Comparison of ENCODE assay signal across 9 cellular contexts in the genomic region with DNA sequence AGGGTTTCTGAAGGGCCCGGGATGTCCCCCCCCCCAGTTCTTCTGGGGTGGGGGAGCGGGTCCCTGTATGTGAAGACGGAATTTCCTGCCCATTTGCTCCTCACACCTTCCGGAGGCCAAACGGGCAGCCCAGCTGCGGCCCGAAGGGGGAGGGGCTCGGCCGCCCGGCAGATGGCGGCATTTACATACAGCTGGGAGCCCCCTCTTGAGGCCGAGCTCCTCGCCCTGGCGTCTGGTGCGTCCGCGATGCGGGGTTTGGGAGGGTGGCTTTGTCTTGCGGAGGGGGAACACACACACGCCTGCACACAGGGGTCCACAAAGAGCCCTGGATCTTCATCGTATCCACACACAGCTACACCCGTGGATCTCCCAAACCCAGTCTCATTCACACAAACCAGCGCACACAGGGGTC. TPM values are rescaled to one million over a fixed set of nuclear protein-coding genes. Genes with fewer than 3 reads are reported as not detected.
DNase-seq lines count a peak whose midpoint lies in the region; ATAC-seq and TF ChIP-seq lines count a peak whose summit lies in the region.
"Had no signal": no experiment of that assay in that cellular context is flagged by ENCODE, and none has a peak within 500 bp of the region (broad histone marks: within the 10 kb centered on the region; RNA-seq: fewer than 3 reads in every experiment).

No MANE protein-coding gene starts in this region.

- peak; percentile 25 to 62 for ATAC-seq in activated naive CD4-positive, alpha-beta T cell treated with anti-CD3 and anti-CD28 coated beads, Interleukin-2, amount 50 U/mL, for 72 hours
- ATAC-seq in HG02884 (IDR thresholded peaks at IDR 0.05; ENCODE audit: unreplicated experiment) (no peak), HG02610 (IDR thresholded peaks at IDR 0.05; ENCODE audit: unreplicated experiment) (no peak)

- TF ChIP-seq POLR2A in testis (IDR thresholded peaks at IDR 0.05): no peak

- peak overlapping the region in 10 of 11 experiments; percentile 8 to 80 (median 57); a peak in 19 of 22 replicates for H3K9ac ChIP-seq in BLaER1 treated with 17β-estradiol and CSF1 and Interleukin-3, amounts not matched to agents 10 nM and 100 nM

- H3K9me3 Mint-ChIP-seq in activated naive CD4-positive, alpha-beta T cell treated with anti-CD3 and anti-CD28 coated beads, Interleukin-2, amount 50 U/mL, for 72 hours: no peaks in the 10 kb centered on the region

- peak in 1 of 3 experiments; percentile 10 for TF ChIP-seq CTCF in testis (IDR thresholded peaks at IDR 0.05)

- H3K4me2 ChIP-seq in BLaER1 treated with 17β-estradiol and CSF1 and Interleukin-3, amounts not matched to agents 10 nM and 100 nM: peak overlapping the region; percentile 91 to 100 (median 97)

- H3K27me3 ChIP-seq in BLaER1 treated with 17β-estradiol and CSF1 and Interleukin-3, amounts not matched to agents 10 nM and 100 nM: peaks cover 3 to 23% (median 10%) of the 10 kb centered on the region in 11 experiments; a peak in 14 of 22 replicates
- H3K27me3 ChIP-seq in H7 (ENCODE audit: control insufficient read depth, insufficient read depth, low read length) (peaks cover 44% of the 10 kb centered on the region), testis (no peaks in the 10 kb centered on the region)

- H3K4me3 ChIP-seq in BLaER1 treated with 17β-estradiol and CSF1 and Interleukin-3, amounts not matched to agents 10 nM and 100 nM: peak overlapping the region; percentile 47 to 75 (median 68)
- H3K4me3 ChIP-seq in H7 (ENCODE audit: insufficient read depth, low read depth, low read length): peak overlapping the region; percentile 59
- no peak overlapping the region for H3K4me3 ChIP-seq in testis

- intact Hi-C loops in testis (cut with DNase I; ENCODE audit: low total_unique reads): no loop called here

- H3K36me3 ChIP-seq in BLaER1 treated with 17β-estradiol and CSF1 and Interleukin-3, amounts not matched to agents 10 nM and 100 nM: peaks cover 0 to 5% (median 0%) of the 10 kb centered on the region in 11 experiments; a peak in 2 of 22 replicates
- no peaks in the 10 kb centered on the region for H3K36me3 ChIP-seq in H7 (replicated peaks; ENCODE audit: control insufficient read depth, insufficient read depth, low read length)
- no peaks in the 10 kb centered on the region for H3K36me3 ChIP-seq in testis (ENCODE audit: low read depth, missing control alignments)

- WGBS in testis, 2 donors: 1% methylated on average over 8 to 23 of the region's 23 CpGs

- H3K9me3 ChIP-seq in BLaER1 treated with 17β-estradiol and CSF1 and Interleukin-3, amounts not matched to agents 10 nM and 100 nM (replicated peaks in 1 of 11): no peaks in the 10 kb centered on the region
- H3K9me3 ChIP-seq in testis: no peaks in the 10 kb centered on the region

- H3K36me3 Mint-ChIP-seq in activated naive CD4-positive, alpha-beta T cell treated with anti-CD3 and anti-CD28 coated beads, Interleukin-2, amount 50 U/mL, for 72 hours: peaks cover 7 to 13% of the 10 kb centered on the region in 2 donors

- peak overlapping the region in 7 of 11 experiments; percentile 3 to 57 (median 41); a peak in 11 of 22 replicates for H3K27ac ChIP-seq in BLaER1 treated with 17β-estradiol and CSF1 and Interleukin-3, amounts not matched to agents 10 nM and 100 nM
- H3K27ac ChIP-seq in testis: no peak overlapping the region

- H3K4me1 ChIP-seq in BLaER1 treated with 17β-estradiol and CSF1 and Interleukin-3, amounts not matched to agents 10 nM and 100 nM: peaks cover 6 to 42% (median 25%) of the 10 kb centered on the region in 10 experiments; a peak in 18 of 20 replicates
- peaks cover 16% of the 10 kb centered on the region for H3K4me1 ChIP-seq in testis

- no peak overlapping the region for H3K27ac Mint-ChIP-seq in activated naive CD4-positive, alpha-beta T cell treated with anti-CD3 and anti-CD28 coated beads, Interleukin-2, amount 50 U/mL, for 72 hours

- no peaks in the 10 kb centered on the region for H4K20me1 ChIP-seq in BLaER1 treated with 17β-estradiol and CSF1 and Interleukin-3, amounts not matched to agents 10 nM and 100 nM

- DNase-seq in H7 (peak; percentile 94), NCI-H460 (ENCODE audit: extremely low read depth, low read depth) (peak; percentile 12), inferior parietal cortex (ENCODE audit: extremely low spot score) (peak; percentile 27), testis (peak; percentile 39)
- DNase-seq in activated naive CD4-positive, alpha-beta T cell treated with anti-CD3 and anti-CD28 coated beads, Interleukin-2, amount 50 U/mL, for 72 hours (ENCODE audit: low spot score in 2 of 2): no peak

RNA-seq across cellular contexts. Expression of gene DLL3, which starts 0.9 kb away (rescaled TPM):
- 2.1 and 2.6 TPM in 2 replicates for total RNA-seq in H7 (2014; rRNA removed; shearing (Covaris generic))
- total RNA-seq in NCI-H460 (2014; rRNA removed; shearing (Covaris generic)): 4.0 and 5.8 TPM in 2 replicates
- polyA plus RNA-seq in NCI-H460 (2014; cell fraction: nucleus; rRNA removed): 8.1 and 11.3 TPM in 2 replicates
- total RNA-seq in activated naive CD4-positive, alpha-beta T cell treated with anti-CD3 and anti-CD28 coated beads, Interleukin-2, amount 50 U/mL, for 72 hours: under 1 TPM; 0.46 to 0.97 TPM
- total RNA-seq in testis: 1 to 10 TPM; 4.5 to 6.5 TPM
- 1.6 TPM for polyA plus RNA-seq in testis (ENCODE audit: insufficient read depth, low read depth, low replicate concordance)
- total RNA-seq: mononuclear cell had no signal

RNA-seq across cellular contexts. Expression of gene SELENOV, which starts 17.1 kb away (rescaled TPM):
- total RNA-seq in H7 (2014; rRNA removed; shearing (Covaris generic)): 3.1 and 4.4 TPM in 2 replicates
- total RNA-seq in NCI-H460 (2014; rRNA removed; shearing (Covaris generic)): not detected in 2 replicates
- polyA plus RNA-seq in NCI-H460 (2014; cell fraction: nucleus; rRNA removed): not detected in 2 replicates
- not detected for total RNA-seq in activated naive CD4-positive, alpha-beta T cell treated with anti-CD3 and anti-CD28 coated beads, Interleukin-2, amount 50 U/mL, for 72 hours
- total RNA-seq in testis: 10 to 100 TPM in 1 of 2 donors, 1 to 10 TPM in 1; 2.5 to 10.8 TPM
- polyA plus RNA-seq in testis (ENCODE audit: insufficient read depth, low read depth, low replicate concordance): 19.7 TPM
- total RNA-seq: mononuclear cell had no signal

RNA-seq across cellular contexts. Expression of gene TIMM50, which starts 17.2 kb away (rescaled TPM):
- total RNA-seq in H7 (2014; rRNA removed; shearing (Covaris generic)): 134 and 161 TPM in 2 replicates
- total RNA-seq in NCI-H460 (2014; rRNA removed; shearing (Covaris generic)): 75.6 and 81.7 TPM in 2 replicates
- polyA plus RNA-seq in NCI-H460 (2014; cell fraction: nucleus; rRNA removed): 120 and 133 TPM in 2 replicates
- 10 to 100 TPM; 71.2 to 84.8 TPM for total RNA-seq in activated naive CD4-positive, alpha-beta T cell treated with anti-CD3 and anti-CD28 coated beads, Interleukin-2, amount 50 U/mL, for 72 hours
- 10 to 100 TPM; 80.6 to 96.1 TPM for total RNA-seq in testis
- 130 TPM for polyA plus RNA-seq in testis (ENCODE audit: insufficient read depth, low read depth, low replicate concordance)

RNA-seq across cellular contexts. Expression of gene EID2B, which starts 34.8 kb away (rescaled TPM):
- 2.4 and 4.0 TPM in 2 replicates for total RNA-seq in H7 (2014; rRNA removed; shearing (Covaris generic))
- 3.3 and 4.9 TPM in 2 replicates for total RNA-seq in NCI-H460 (2014; rRNA removed; shearing (Covaris generic))
- 9.4 and 12.5 TPM in 2 replicates for polyA plus RNA-seq in NCI-H460 (2014; cell fraction: nucleus; rRNA removed)
- 1 to 10 TPM; 3.0 to 4.6 TPM for total RNA-seq in activated naive CD4-positive, alpha-beta T cell treated with anti-CD3 and anti-CD28 coated beads, Interleukin-2, amount 50 U/mL, for 72 hours
- total RNA-seq in testis: 10 to 100 TPM in 1 of 2 donors, 1 to 10 TPM in 1; 9.2 to 12.2 TPM
- 6.6 TPM for polyA plus RNA-seq in testis (ENCODE audit: insufficient read depth, low read depth, low replicate concordance)

RNA-seq across cellular contexts. Expression of gene EID2, which starts 42.1 kb away (rescaled TPM):
- total RNA-seq in H7 (2014; rRNA removed; shearing (Covaris generic)): 14.9 and 18.4 TPM in 2 replicates
- total RNA-seq in NCI-H460 (2014; rRNA removed; shearing (Covaris generic)): 10.7 and 12.6 TPM in 2 replicates
- polyA plus RNA-seq in NCI-H460 (2014; cell fraction: nucleus; rRNA removed): 5.3 and 11.3 TPM in 2 replicates
- total RNA-seq in activated naive CD4-positive, alpha-beta T cell treated with anti-CD3 and anti-CD28 coated beads, Interleukin-2, amount 50 U/mL, for 72 hours: 10 to 100 TPM; 11.4 to 12.7 TPM
- total RNA-seq in testis: 10 to 100 TPM; 23.9 to 26.7 TPM
- 15.0 TPM for polyA plus RNA-seq in testis (ENCODE audit: insufficient read depth, low read depth, low replicate concordance)

Comparison
In these comparisons a context has a peak if more than half of its experiments do, and no peak if none do; other contexts are left out.
1. H3K27ac ChIP-seq: peak in BLaER1 treated with 17β-estradiol and CSF1 and Interleukin-3, amounts not matched to agents 10 nM and 100 nM (7 of 11); none in testis (0 of 2).
2. H3K4me3 ChIP-seq: peak in BLaER1 treated with 17β-estradiol and CSF1 and Interleukin-3, amounts not matched to agents 10 nM and 100 nM (10 of 10) and H7 (single experiment); none in testis (0 of 2).
3. DNase-seq: peak in H7 (single experiment), NCI-H460 (single experiment), inferior parietal cortex (single experiment) and testis (single experiment); none in activated naive CD4-positive, alpha-beta T cell treated with anti-CD3 and anti-CD28 coated beads, Interleukin-2, amount 50 U/mL, for 72 hours (0 of 2).
4. ATAC-seq: peak in activated naive CD4-positive, alpha-beta T cell treated with anti-CD3 and anti-CD28 coated beads, Interleukin-2, amount 50 U/mL, for 72 hours (2 of 2); none in HG02884 (single experiment) and HG02610 (single experiment).